ENCODE assay signal across 26 cellular contexts in the genomic region with DNA sequence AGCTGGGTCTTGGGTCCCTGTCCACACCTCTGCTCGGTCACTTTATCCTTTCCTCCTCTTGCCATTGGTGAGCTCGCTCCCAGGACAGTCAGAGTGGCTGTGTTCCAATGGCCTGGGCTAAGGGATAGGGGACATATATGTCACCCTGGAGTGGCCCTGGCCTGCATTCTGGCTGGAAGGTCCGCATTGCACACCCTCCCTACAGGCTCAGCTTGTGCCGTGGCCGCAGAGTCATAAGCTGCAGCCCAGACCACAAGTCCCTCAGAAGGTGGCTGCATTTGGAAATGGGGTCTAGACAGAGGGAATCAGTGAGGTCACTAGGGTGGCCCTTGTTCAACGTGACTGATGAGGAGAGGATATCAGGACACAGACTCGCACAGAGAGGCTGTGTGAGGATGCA.
"Had no signal": no experiment of that assay in that cellular context is flagged by ENCODE, and none has a peak within 500 bp of the region (broad histone marks: within the 10 kb centered on the region; RNA-seq: fewer than 3 reads in every experiment).

No MANE protein-coding gene starts in this region.

- H3K9me3 ChIP-seq: ascending aorta, esophagus muscularis mucosa, gastroesophageal sphincter had no signal

- H3K36me3 Mint-ChIP-seq: activated naive CD4-positive, alpha-beta T cell treated with anti-CD3 and anti-CD28 coated beads, Interleukin-2, amount 50 U/mL, for 24 hours; activated naive CD8-positive, alpha-beta T cell treated with anti-CD3 and anti-CD28 coated beads, Interleukin-2, amount 10 ng/mL, durations not matched to agents 7 days and 5 days had no signal

- H3K4me3 ChIP-seq: ascending aorta, coronary artery, dorsolateral prefrontal cortex, esophagus muscularis mucosa, gastroesophageal sphincter had no signal

- DNase-seq: activated CD4-positive, alpha-beta memory T cell treated with anti-CD3 and anti-CD28 coated beads, Interleukin-2, amount 10 ng/mL, durations not matched to agents 7 days and 5 days; activated CD4-positive, alpha-beta T cell treated with anti-CD3 and anti-CD28 coated beads for 1 hour; activated CD4-positive, alpha-beta T cell treated with anti-CD3 and anti-CD28 coated beads for 4 hours; activated CD4-positive, alpha-beta T cell treated with anti-CD3 and anti-CD28 coated beads, Interleukin-2, amount 10 ng/mL, durations not matched to agents 7 days and 5 days; activated CD4-positive, alpha-beta T cell treated with anti-CD3 and anti-CD28 coated beads, Interleukin-2, amount 50 U/mL, for 4 hours; activated CD8-positive, alpha-beta memory T cell treated with anti-CD3 and anti-CD28 coated beads, Interleukin-2, amount 50 U/mL, for 48 hours; activated naive CD4-positive, alpha-beta T cell treated with anti-CD3 and anti-CD28 coated beads for 36 hours; activated naive CD8-positive, alpha-beta T cell treated with anti-CD3 and anti-CD28 coated beads, Interleukin-2, amount 10 ng/mL, durations not matched to agents 7 days and 5 days; activated T-cell treated with anti-CD3 and anti-CD28 coated beads for 4 hours; activated T-cell treated with anti-CD3 and anti-CD28 coated beads, Interleukin-2, amount 50 U/mL, for 24 hours; activated T-cell treated with anti-CD3 and anti-CD28 coated beads, Interleukin-2, amount 50 U/mL, for 72 hours; brain microvascular endothelial cell; dorsolateral prefrontal cortex; effector memory CD4-positive, alpha-beta T cell; erythroblast; foreskin melanocyte; T-helper 2 cell had no signal

- H3K4me1 ChIP-seq: ascending aorta, esophagus muscularis mucosa, gastroesophageal sphincter had no signal

- H3K9me3 Mint-ChIP-seq: activated CD4-positive, alpha-beta memory T cell treated with anti-CD3 and anti-CD28 coated beads, Interleukin-2, amount 10 ng/mL, durations not matched to agents 7 days and 5 days; activated CD4-positive, alpha-beta T cell treated with anti-CD3 and anti-CD28 coated beads, Interleukin-2, amount 10 ng/mL, durations not matched to agents 7 days and 5 days; activated naive CD4-positive, alpha-beta T cell treated with anti-CD3 and anti-CD28 coated beads for 36 hours; activated naive CD4-positive, alpha-beta T cell treated with anti-CD3 and anti-CD28 coated beads, Interleukin-2, amount 50 U/mL, for 24 hours; activated naive CD8-positive, alpha-beta T cell treated with anti-CD3 and anti-CD28 coated beads, Interleukin-2, amount 10 ng/mL, durations not matched to agents 7 days and 5 days; activated T-cell treated with anti-CD3 and anti-CD28 coated beads, Interleukin-2, amount 50 U/mL, for 24 hours; activated T-cell treated with anti-CD3 and anti-CD28 coated beads, Interleukin-2, amount 50 U/mL, for 72 hours; central memory CD8-positive, alpha-beta T cell; dendritic cell treated with granulocyte-macrophage colony-stimulating factor and Interleukin-4, amounts not matched to agents 40 ng/mL and 50 ng/mL, for 4 days had no signal

- H3K27ac Mint-ChIP-seq: activated CD4-positive, alpha-beta memory T cell treated with anti-CD3 and anti-CD28 coated beads, Interleukin-2, amount 10 ng/mL, durations not matched to agents 7 days and 5 days; activated CD4-positive, alpha-beta T cell treated with anti-CD3 and anti-CD28 coated beads, Interleukin-2, amount 10 ng/mL, durations not matched to agents 7 days and 5 days; activated naive CD4-positive, alpha-beta T cell treated with anti-CD3 and anti-CD28 coated beads for 36 hours; activated naive CD4-positive, alpha-beta T cell treated with anti-CD3 and anti-CD28 coated beads, Interleukin-2, amount 50 U/mL, for 24 hours; activated naive CD8-positive, alpha-beta T cell treated with anti-CD3 and anti-CD28 coated beads, Interleukin-2, amount 10 ng/mL, durations not matched to agents 7 days and 5 days; activated T-cell treated with anti-CD3 and anti-CD28 coated beads, Interleukin-2, amount 50 U/mL, for 24 hours; activated T-cell treated with anti-CD3 and anti-CD28 coated beads, Interleukin-2, amount 50 U/mL, for 72 hours; dendritic cell treated with granulocyte-macrophage colony-stimulating factor and Interleukin-4, amounts not matched to agents 40 ng/mL and 50 ng/mL, for 4 days; WTC11 had no signal

- H3K27me3 ChIP-seq: ascending aorta, brain microvascular endothelial cell had no signal

- H3K36me3 ChIP-seq: ascending aorta, brain microvascular endothelial cell, esophagus muscularis mucosa, gastroesophageal sphincter had no signal

- ATAC-seq: activated T-cell treated with anti-CD3 and anti-CD28 coated beads, Interleukin-2, amount 50 U/mL, for 72 hours; gastroesophageal sphincter; WTC11 had no signal

- H3K27ac ChIP-seq: ascending aorta, brain microvascular endothelial cell, coronary artery, dorsolateral prefrontal cortex, esophagus muscularis mucosa, gastroesophageal sphincter, VCaP had no signal
